2 cellular contexts compared by ENCODE assay signal in genomic region chr2:219553463-219553862, GRCh38.
TF ChIP-seq lines count a peak whose summit lies in the region.

No MANE protein-coding gene starts in this region.

TF ChIP-seq in SK-N-SH, 30 proteins besides CTCF, POLR2A, EP300 and RAD21:
- TF ChIP-seq REST (IDR thresholded peaks at IDR 0.05; ENCODE audit: low read depth, low read length) (no peak), RCOR1 (IDR thresholded peaks at IDR 0.05; ENCODE audit: low read length) (no peak), YY1 (IDR thresholded peaks at IDR 0.05; ENCODE audit: low read depth) (no peak), SIN3A (IDR thresholded peaks at IDR 0.05; ENCODE audit: borderline replicate concordance, low read depth, low read length) (no peak), CHD2 (IDR thresholded peaks at IDR 0.05; ENCODE audit: low read length, partially characterized antibody) (no peak), USF2 (IDR thresholded peaks at IDR 0.05; ENCODE audit: borderline replicate concordance, low read depth, low read length) (no peak), NRF1 (IDR thresholded peaks at IDR 0.05; ENCODE audit: low read depth, low read length) (no peak), MEF2A (IDR thresholded peaks at IDR 0.05; ENCODE audit: borderline replicate concordance, low read depth) (no peak), USF1 (IDR thresholded peaks at IDR 0.05; ENCODE audit: borderline replicate concordance, low read depth) (no peak), TEAD4 (IDR thresholded peaks at IDR 0.05; ENCODE audit: borderline replicate concordance, insufficient read depth) (no peak), SMC3 (IDR thresholded peaks at IDR 0.05; ENCODE audit: low read depth, low read length) (no peak), ZBTB33 (IDR thresholded peaks at IDR 0.05; ENCODE audit: borderline replicate concordance, low read depth) (no peak), POLR2AphosphoS5 (IDR thresholded peaks at IDR 0.05; ENCODE audit: low read depth, low read length) (no peak), MXI1 (IDR thresholded peaks at IDR 0.05; ENCODE audit: low read depth, low read length) (no peak), EZH2phosphoT487 (IDR thresholded peaks at IDR 0.05; ENCODE audit: borderline replicate concordance, low read depth) (no peak), TCF12 (IDR thresholded peaks at IDR 0.05) (no peak), NFIC (IDR thresholded peaks at IDR 0.05; ENCODE audit: borderline replicate concordance) (no peak)
TF ChIP-seq in SK-N-SH: peak in this region for 0.

TF ChIP-seq in SK-N-SH treated with all-trans-retinoic acid at 6 μM for 48 hours, 23 proteins besides CTCF, POLR2A, EP300 and RAD21:
- TF ChIP-seq CSDC2 (CRISPR knock-in tag; IDR thresholded peaks at IDR 0.05), result no peak
TF ChIP-seq in SK-N-SH treated with all-trans-retinoic acid at 6 μM for 48 hours: peak in this region for 0.
